In the genomic region with DNA sequence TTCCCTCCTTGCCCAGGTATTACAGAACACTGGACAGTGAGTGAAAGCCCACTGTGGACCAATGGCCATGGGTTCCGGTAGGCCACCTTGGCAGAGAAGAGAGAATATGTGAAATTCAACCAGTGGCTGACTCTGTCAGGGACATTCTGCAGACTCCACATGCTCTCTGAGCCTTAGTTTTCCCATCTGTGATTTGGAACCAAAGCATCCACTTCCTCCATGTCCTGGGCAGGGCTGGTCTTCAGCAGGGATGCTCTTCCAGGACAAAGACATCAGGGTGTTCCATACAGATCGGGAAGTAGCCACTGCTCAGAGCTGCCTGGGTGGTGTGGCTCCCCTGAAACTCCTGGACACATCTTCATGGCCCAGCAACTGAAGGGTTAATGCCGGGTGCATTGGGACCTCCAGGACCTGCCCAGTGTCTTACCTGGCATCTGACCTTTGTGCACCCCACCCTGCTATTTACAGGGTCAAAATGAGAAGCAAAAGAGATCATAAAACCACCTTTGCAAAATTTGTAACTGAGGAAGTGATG, we compare ENCODE assay signal across 21 cellular contexts. TPM values are rescaled to one million over a fixed set of nuclear protein-coding genes. Genes with fewer than 3 reads are reported as not detected.
"Had no signal": no experiment of that assay in that cellular context is flagged by ENCODE, and none has a peak within 500 bp of the region (broad histone marks: within the 10 kb centered on the region; RNA-seq: fewer than 3 reads in every experiment).

No MANE protein-coding gene starts in this region.

- H3K4me3 Mint-ChIP-seq: activated naive CD4-positive, alpha-beta T cell treated with anti-CD3 and anti-CD28 coated beads, Interleukin-2, amount 10 ng/mL, durations not matched to agents 7 days and 5 days; activated naive CD8-positive, alpha-beta T cell treated with anti-CD3 and anti-CD28 coated beads, Interleukin-2, amount 10 ng/mL, durations not matched to agents 7 days and 5 days; activated T-cell treated with anti-CD3 and anti-CD28 coated beads, Interleukin-2, amount 50 U/mL, for 24 hours; naive thymus-derived CD8-positive, alpha-beta T cell; neural crest cell had no signal

- H3K79me2 ChIP-seq: hepatocyte had no signal

- H3K27me3 ChIP-seq: brain microvascular endothelial cell, hepatocyte had no signal

- H3K9me3 Mint-ChIP-seq: activated naive CD4-positive, alpha-beta T cell treated with anti-CD3 and anti-CD28 coated beads, Interleukin-2, amount 10 ng/mL, durations not matched to agents 7 days and 5 days; activated naive CD8-positive, alpha-beta T cell treated with anti-CD3 and anti-CD28 coated beads, Interleukin-2, amount 10 ng/mL, durations not matched to agents 7 days and 5 days; activated T-cell treated with anti-CD3 and anti-CD28 coated beads, Interleukin-2, amount 50 U/mL, for 24 hours; effector memory CD8-positive, alpha-beta T cell; naive thymus-derived CD8-positive, alpha-beta T cell; neural crest cell had no signal

- H3K4me1 Mint-ChIP-seq: activated naive CD8-positive, alpha-beta T cell treated with anti-CD3 and anti-CD28 coated beads, Interleukin-2, amount 10 ng/mL, durations not matched to agents 7 days and 5 days had no signal

- H3K9me3 ChIP-seq: thoracic aorta had no signal

- H3K36me3 ChIP-seq: brain microvascular endothelial cell, gastroesophageal sphincter, thoracic aorta had no signal

- H3K4me3 ChIP-seq: gastroesophageal sphincter, hepatocyte, thoracic aorta had no signal

- H3K4me2 ChIP-seq: hepatocyte had no signal

- H3K36me3 Mint-ChIP-seq: activated naive CD4-positive, alpha-beta T cell treated with anti-CD3 and anti-CD28 coated beads, Interleukin-2, amount 10 ng/mL, durations not matched to agents 7 days and 5 days; activated naive CD8-positive, alpha-beta T cell treated with anti-CD3 and anti-CD28 coated beads, Interleukin-2, amount 10 ng/mL, durations not matched to agents 7 days and 5 days; naive thymus-derived CD8-positive, alpha-beta T cell had no signal

- H3K27me3 Mint-ChIP-seq: activated T-cell treated with anti-CD3 and anti-CD28 coated beads, Interleukin-2, amount 50 U/mL, for 24 hours had no signal

- H3K27ac ChIP-seq: brain microvascular endothelial cell, gastroesophageal sphincter, hepatocyte, thoracic aorta had no signal

- DNase-seq: cortex of kidney had no signal

- FAIRE-seq: astrocyte, TTC549, urothelium cell line had no signal

- H3K27ac Mint-ChIP-seq: activated naive CD4-positive, alpha-beta T cell treated with anti-CD3 and anti-CD28 coated beads, Interleukin-2, amount 10 ng/mL, durations not matched to agents 7 days and 5 days; activated naive CD8-positive, alpha-beta T cell treated with anti-CD3 and anti-CD28 coated beads, Interleukin-2, amount 10 ng/mL, durations not matched to agents 7 days and 5 days; activated T-cell treated with anti-CD3 and anti-CD28 coated beads, Interleukin-2, amount 50 U/mL, for 24 hours; naive thymus-derived CD8-positive, alpha-beta T cell had no signal

RNA-seq across cellular contexts. Expression of a gene that starts 28.3 kb away (rescaled TPM):
- total RNA-seq: activated naive CD8-positive, alpha-beta T cell treated with anti-CD3 and anti-CD28 coated beads, Interleukin-2, amount 10 ng/mL, durations not matched to agents 7 days and 5 days; astrocyte; chondrocyte; fibroblast of lung; gastroesophageal sphincter; hepatocyte; left ventricle myocardium superior; naive thymus-derived CD8-positive, alpha-beta T cell; neural crest cell; occipital lobe; skeletal muscle tissue; subcutaneous adipose tissue; T-helper 1 cell treated with Interleukin-12 subunit alpha and Interleukin-12 subunit beta and Interleukin-4 antibody, amounts not matched to agents 30 ng/mL and 1 ng/mL, for 36 hours; thoracic aorta had no signal
- polyA plus RNA-seq: fibroblast of lung; hepatocyte; naive thymus-derived CD8-positive, alpha-beta T cell had no signal
